In genomic region chr17:72466199-72466598, GRCh38 we compare ENCODE assay signal across 8 cellular contexts.
DNase-seq lines count a peak whose midpoint lies in the region; ATAC-seq and TF ChIP-seq lines count a peak whose summit lies in the region.
"Had no signal": no experiment of that assay in that cellular context is flagged by ENCODE, and none has a peak within 500 bp of the region (broad histone marks: within the 10 kb centered on the region; RNA-seq: fewer than 3 reads in every experiment).

No MANE protein-coding gene starts in this region.

- H3K4me1 ChIP-seq in transverse colon: peaks cover 3 to 79% (median 43%) of the 10 kb centered on the region in 4 donors

- H3K27ac ChIP-seq in cingulate gyrus (ENCODE audit: low read depth, low read length): peak overlapping the region; percentile 80
- H3K27ac ChIP-seq in transverse colon: peak overlapping the region; percentile 61 to 83 (median 82)

- H3K4me1 Mint-ChIP-seq in T-helper 2 cell treated with Interferon-gamma antibody and Interleukin-4, amounts not matched to agents 5 μg/mL and 100 μg/mL, for 36 hours (ENCODE audit: low read depth): no peaks in the 10 kb centered on the region

- no peak for TF ChIP-seq EP300 in transverse colon (IDR thresholded peaks at IDR 0.05; ENCODE audit: low read depth)

- DNase-seq in transverse colon: peak; percentile 65
- no peak for DNase-seq in DMS79 (lab: John Stamatoyannopoulos, UW)
- DNase-seq in T-helper 2 cell treated with Interferon-gamma antibody and Interleukin-4, amounts not matched to agents 5 μg/mL and 100 μg/mL, for 36 hours (ENCODE audit: low spot score): no peak
- DNase-seq in left lobe of liver (ENCODE audit: low spot score): no peak
- DNase-seq: right cardiac atrium had no signal

- no peak overlapping the region for H3K4me3 ChIP-seq in transverse colon

- no peaks in the 10 kb centered on the region for H3K36me3 ChIP-seq in transverse colon

- TF ChIP-seq POLR2A in transverse colon (IDR thresholded peaks at IDR 0.05): no peak

- H3K27me3 ChIP-seq in transverse colon: no peaks in the 10 kb centered on the region

- H3K9me3 ChIP-seq in transverse colon: no peaks in the 10 kb centered on the region

- no peaks in the 10 kb centered on the region for H3K27me3 Mint-ChIP-seq in T-helper 2 cell treated with Interferon-gamma antibody and Interleukin-4, amounts not matched to agents 5 μg/mL and 100 μg/mL, for 36 hours (ENCODE audit: low read depth)

- H3K9me3 Mint-ChIP-seq in T-helper 2 cell treated with Interferon-gamma antibody and Interleukin-4, amounts not matched to agents 5 μg/mL and 100 μg/mL, for 36 hours: no peaks in the 10 kb centered on the region

- H3K27ac Mint-ChIP-seq in T-helper 2 cell treated with Interferon-gamma antibody and Interleukin-4, amounts not matched to agents 5 μg/mL and 100 μg/mL, for 36 hours: no peak overlapping the region

- H3K36me3 Mint-ChIP-seq in T-helper 2 cell treated with Interferon-gamma antibody and Interleukin-4, amounts not matched to agents 5 μg/mL and 100 μg/mL, for 36 hours (ENCODE audit: low read depth): no peaks in the 10 kb centered on the region

- intact Hi-C loops in transverse colon (cut with DNase I; ENCODE audit: low total_unique reads): no loop called here

- in situ Hi-C loops in transverse colon (cut with MboI; ENCODE audit: low pct_ligation_motif_present in 1 of 4, low pct_unique_long_range_greater_than_20kb in 1 of 4, low sequenced_read_pairs in 3 of 4): no loop called here

- peak; percentile 41 for ATAC-seq in GM19468 (IDR thresholded peaks at IDR 0.05; ENCODE audit: extremely low read depth, unreplicated experiment)
- ATAC-seq in HG03432 (IDR thresholded peaks at IDR 0.05; ENCODE audit: unreplicated experiment): peak; percentile 66
- ATAC-seq in left lobe of liver: no peak

- no peak overlapping the region for H3K4me3 Mint-ChIP-seq in T-helper 2 cell treated with Interferon-gamma antibody and Interleukin-4, amounts not matched to agents 5 μg/mL and 100 μg/mL, for 36 hours

- no peak for TF ChIP-seq CTCF in transverse colon (IDR thresholded peaks at IDR 0.05)
